In the genomic region with DNA sequence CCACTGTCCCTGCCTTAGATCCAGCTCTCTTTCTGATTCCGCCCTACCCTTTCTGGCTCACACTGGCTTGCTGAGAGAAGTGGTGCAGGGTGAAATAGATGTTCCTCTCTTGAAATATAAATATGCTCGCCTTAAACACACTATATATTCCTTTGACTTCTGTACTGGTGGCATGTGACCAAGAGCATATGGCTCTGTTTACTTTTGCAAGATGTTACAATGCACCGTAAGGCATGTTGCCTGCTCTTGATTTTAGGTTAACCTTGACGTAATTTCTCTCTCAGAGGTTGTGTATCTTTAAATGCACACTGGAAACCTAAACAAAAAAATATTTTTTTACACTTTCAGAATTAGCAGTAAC, we compare ENCODE assay signal across 8 cellular contexts. TPM values are rescaled to one million over a fixed set of nuclear protein-coding genes. Genes with fewer than 3 reads are reported as not detected.
DNase-seq lines count a peak whose midpoint lies in the region; ATAC-seq and TF ChIP-seq lines count a peak whose summit lies in the region.

No MANE protein-coding gene starts in this region.

- no peak for ATAC-seq in stimulated activated naive CD8-positive, alpha-beta T cell treated with anti-CD3 and anti-CD28 coated beads, Interleukin-15, Interleukin-2, amounts not matched to agents 100 U/mL and 50 U/mL, for 24 hours
- ATAC-seq in WTC11 = no peak

- CTCF ChIA-PET in WTC11 (lab: Charles Lee) = interaction anchor here (1.1 to 2.0 kb wide), 7 partner anchors 8 to 534 kb away, joined by 3 to 8 read pairs (median 5); a partner anchor contains a TSS

- peaks cover 7 to 22% of the 10 kb centered on the region in 2 donors for H3K4me1 ChIP-seq in thyroid gland

- peak overlapping the region in 1 of 3 donors; percentile 61 for H3K27ac ChIP-seq in thyroid gland

- peaks cover 73% of the 10 kb centered on the region for H3K4me1 Mint-ChIP-seq in stimulated activated naive CD8-positive, alpha-beta T cell treated with anti-CD3 and anti-CD28 coated beads, Interleukin-15, Interleukin-2, amounts not matched to agents 100 ng/mL and 50 ng/mL, for 24 hours (ENCODE audit: low read depth)
- H3K4me1 Mint-ChIP-seq in WTC11 (peaks cover 42% of the 10 kb centered on the region), immature natural killer cell (peaks cover 50 to 69% of the 10 kb centered on the region in 2 donors)

- peak overlapping the region; percentile 99 for H3K4me3 Mint-ChIP-seq in stimulated activated naive CD8-positive, alpha-beta T cell treated with anti-CD3 and anti-CD28 coated beads, Interleukin-15, Interleukin-2, amounts not matched to agents 100 ng/mL and 50 ng/mL, for 24 hours
- peak overlapping the region; percentile 92 for H3K4me3 Mint-ChIP-seq in WTC11
- peak overlapping the region; percentile 92 to 99 (median 98) for H3K4me3 Mint-ChIP-seq in immature natural killer cell

- TF ChIP-seq POLR2A in thyroid gland (IDR thresholded peaks at IDR 0.05) = no peak

- no peak for TF ChIP-seq CTCF in WTC11 (IDR thresholded peaks at IDR 0.05)
- no peak for TF ChIP-seq CTCF in thyroid gland (IDR thresholded peaks at IDR 0.05)

- H3K27me3 Mint-ChIP-seq in stimulated activated naive CD8-positive, alpha-beta T cell treated with anti-CD3 and anti-CD28 coated beads, Interleukin-15, Interleukin-2, amounts not matched to agents 100 ng/mL and 50 ng/mL, for 24 hours = peaks cover 39% of the 10 kb centered on the region
- H3K27me3 Mint-ChIP-seq in WTC11 (ENCODE audit: low read depth) = peaks cover 43% of the 10 kb centered on the region
- H3K27me3 Mint-ChIP-seq in immature natural killer cell (ENCODE audit: low read depth in 3 of 3) = peaks cover 30 to 43% (median 39%) of the 10 kb centered on the region in 3 donors

- no peak for DNase-seq in stimulated activated naive CD8-positive, alpha-beta T cell treated with anti-CD3 and anti-CD28 coated beads, Interleukin-15, Interleukin-2, amounts not matched to agents 100 U/mL and 50 U/mL, for 24 hours
- no peak for DNase-seq in WTC11 (ENCODE audit: low spot score)
- no peak for DNase-seq in immature natural killer cell
- DNase-seq in thyroid gland = no peak
- no peak for DNase-seq in NCI-H1048 (lab: John Stamatoyannopoulos, UW)
- no peak for DNase-seq in HUDEP-2 (lab: John Stamatoyannopoulos, UW; ENCODE audit: unreplicated experiment in 76 of 76)
- no peak for DNase-seq in NK-92 (lab: John Stamatoyannopoulos, UW; ENCODE audit: unreplicated experiment)

- H3K27ac Mint-ChIP-seq in stimulated activated naive CD8-positive, alpha-beta T cell treated with anti-CD3 and anti-CD28 coated beads, Interleukin-15, Interleukin-2, amounts not matched to agents 100 ng/mL and 50 ng/mL, for 24 hours = peak overlapping the region; percentile 87
- peak overlapping the region; percentile 62 for H3K27ac Mint-ChIP-seq in WTC11
- H3K27ac Mint-ChIP-seq in immature natural killer cell = peak overlapping the region; percentile 67 to 86 (median 78)

- H3K9me3 Mint-ChIP-seq in stimulated activated naive CD8-positive, alpha-beta T cell treated with anti-CD3 and anti-CD28 coated beads, Interleukin-15, Interleukin-2, amounts not matched to agents 100 ng/mL and 50 ng/mL, for 24 hours = peaks cover 8% of the 10 kb centered on the region
- H3K9me3 Mint-ChIP-seq in WTC11 (peaks cover 22% of the 10 kb centered on the region), immature natural killer cell (peaks cover 0 to 10% (median 6%) of the 10 kb centered on the region in 6 donors)

- intact Hi-C loops in thyroid gland (cut with DNase I) = no loop called here

- H3K4me3 ChIP-seq in thyroid gland (replicated peaks in 1 of 3) = peak overlapping the region in 2 of 3 donors; percentile 24 to 87

- WGBS in thyroid gland, 2 donors = 9 to 14% methylated on average over 4 of the region's 4 CpGs

- H3K36me3 Mint-ChIP-seq in stimulated activated naive CD8-positive, alpha-beta T cell treated with anti-CD3 and anti-CD28 coated beads, Interleukin-15, Interleukin-2, amounts not matched to agents 100 ng/mL and 50 ng/mL, for 24 hours (ENCODE audit: low read depth) = peaks cover 22% of the 10 kb centered on the region
- H3K36me3 Mint-ChIP-seq in WTC11 (peaks cover 15% of the 10 kb centered on the region), immature natural killer cell (peaks cover 8 to 12% (median 8%) of the 10 kb centered on the region in 3 donors)

- H3K36me3 ChIP-seq in thyroid gland = no peaks in the 10 kb centered on the region

- POLR2A ChIA-PET in WTC11 (lab: Charles Lee) = interaction anchor here (1.2 to 1.9 kb wide), 5 partner anchors 13 to 460 kb away, joined by 3 to 5 read pairs (median 4); a partner anchor contains a TSS

- peaks cover 26% of the 10 kb centered on the region for H3K27me3 ChIP-seq in thyroid gland

- H3K9me3 ChIP-seq in thyroid gland = no peaks in the 10 kb centered on the region

TF ChIP-seq in WTC11, 78 proteins besides CTCF, POLR2A, EP300 and RAD21 (continues in another document):
- TF ChIP-seq TP53 (CRISPR knock-in tag; IDR thresholded peaks at IDR 0.05) = no peak
- TF ChIP-seq MYBL2 (CRISPR knock-in tag; IDR thresholded peaks at IDR 0.05) = no peak
- no peak for TF ChIP-seq FOXP1 (CRISPR knock-in tag; IDR thresholded peaks at IDR 0.05; ENCODE audit: borderline replicate concordance)
- no peak for TF ChIP-seq JUN (CRISPR knock-in tag; IDR thresholded peaks at IDR 0.05)
- TF ChIP-seq, protein P1, sequence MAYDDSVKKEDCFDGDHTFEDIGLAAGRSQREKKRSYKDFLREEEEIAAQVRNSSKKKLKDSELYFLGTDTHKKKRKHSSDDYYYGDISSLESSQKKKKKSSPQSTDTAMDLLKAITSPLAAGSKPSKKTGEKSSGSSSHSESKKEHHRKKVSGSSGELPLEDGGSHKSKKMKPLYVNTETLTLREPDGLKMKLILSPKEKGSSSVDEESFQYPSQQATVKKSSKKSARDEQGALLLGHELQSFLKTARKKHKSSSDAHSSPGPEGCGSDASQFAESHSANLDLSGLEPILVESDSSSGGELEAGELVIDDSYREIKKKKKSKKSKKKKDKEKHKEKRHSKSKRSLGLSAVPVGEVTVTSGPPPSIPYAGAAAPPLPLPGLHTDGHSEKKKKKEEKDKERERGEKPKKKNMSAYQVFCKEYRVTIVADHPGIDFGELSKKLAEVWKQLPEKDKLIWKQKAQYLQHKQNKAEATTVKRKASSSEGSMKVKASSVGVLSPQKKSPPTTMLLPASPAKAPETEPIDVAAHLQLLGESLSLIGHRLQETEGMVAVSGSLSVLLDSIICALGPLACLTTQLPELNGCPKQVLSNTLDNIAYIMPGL (CRISPR knock-in tag; IDR thresholded peaks at IDR 0.05) = no peak
- TF ChIP-seq SOX15 (CRISPR knock-in tag; IDR thresholded peaks at IDR 0.05) = no peak
- TF ChIP-seq, protein P2, sequence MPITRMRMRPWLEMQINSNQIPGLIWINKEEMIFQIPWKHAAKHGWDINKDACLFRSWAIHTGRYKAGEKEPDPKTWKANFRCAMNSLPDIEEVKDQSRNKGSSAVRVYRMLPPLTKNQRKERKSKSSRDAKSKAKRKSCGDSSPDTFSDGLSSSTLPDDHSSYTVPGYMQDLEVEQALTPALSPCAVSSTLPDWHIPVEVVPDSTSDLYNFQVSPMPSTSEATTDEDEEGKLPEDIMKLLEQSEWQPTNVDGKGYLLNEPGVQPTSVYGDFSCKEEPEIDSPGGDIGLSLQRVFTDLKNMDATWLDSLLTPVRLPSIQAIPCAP (CRISPR knock-in tag; IDR thresholded peaks at IDR 0.05) = no peak
- no peak for TF ChIP-seq TCF7 (CRISPR knock-in tag; IDR thresholded peaks at IDR 0.05; ENCODE audit: low read depth)
- no peak for TF ChIP-seq HMGA2 (CRISPR knock-in tag; IDR thresholded peaks at IDR 0.05)
- TF ChIP-seq, protein P3, sequence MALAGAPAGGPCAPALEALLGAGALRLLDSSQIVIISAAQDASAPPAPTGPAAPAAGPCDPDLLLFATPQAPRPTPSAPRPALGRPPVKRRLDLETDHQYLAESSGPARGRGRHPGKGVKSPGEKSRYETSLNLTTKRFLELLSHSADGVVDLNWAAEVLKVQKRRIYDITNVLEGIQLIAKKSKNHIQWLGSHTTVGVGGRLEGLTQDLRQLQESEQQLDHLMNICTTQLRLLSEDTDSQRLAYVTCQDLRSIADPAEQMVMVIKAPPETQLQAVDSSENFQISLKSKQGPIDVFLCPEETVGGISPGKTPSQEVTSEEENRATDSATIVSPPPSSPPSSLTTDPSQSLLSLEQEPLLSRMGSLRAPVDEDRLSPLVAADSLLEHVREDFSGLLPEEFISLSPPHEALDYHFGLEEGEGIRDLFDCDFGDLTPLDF (CRISPR knock-in tag; IDR thresholded peaks at IDR 0.05) = no peak
- TF ChIP-seq, protein P4, sequence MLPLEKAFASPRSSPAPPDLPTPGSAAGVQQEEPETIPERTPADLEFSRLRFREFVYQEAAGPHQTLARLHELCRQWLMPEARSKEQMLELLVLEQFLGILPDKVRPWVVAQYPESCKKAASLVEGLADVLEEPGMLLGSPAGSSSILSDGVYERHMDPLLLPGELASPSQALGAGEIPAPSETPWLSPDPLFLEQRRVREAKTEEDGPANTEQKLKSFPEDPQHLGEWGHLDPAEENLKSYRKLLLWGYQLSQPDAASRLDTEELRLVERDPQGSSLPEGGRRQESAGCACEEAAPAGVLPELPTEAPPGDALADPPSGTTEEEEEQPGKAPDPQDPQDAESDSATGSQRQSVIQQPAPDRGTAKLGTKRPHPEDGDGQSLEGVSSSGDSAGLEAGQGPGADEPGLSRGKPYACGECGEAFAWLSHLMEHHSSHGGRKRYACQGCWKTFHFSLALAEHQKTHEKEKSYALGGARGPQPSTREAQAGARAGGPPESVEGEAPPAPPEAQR (CRISPR knock-in tag; IDR thresholded peaks at IDR 0.05) = no peak
- TF ChIP-seq, protein P5, sequence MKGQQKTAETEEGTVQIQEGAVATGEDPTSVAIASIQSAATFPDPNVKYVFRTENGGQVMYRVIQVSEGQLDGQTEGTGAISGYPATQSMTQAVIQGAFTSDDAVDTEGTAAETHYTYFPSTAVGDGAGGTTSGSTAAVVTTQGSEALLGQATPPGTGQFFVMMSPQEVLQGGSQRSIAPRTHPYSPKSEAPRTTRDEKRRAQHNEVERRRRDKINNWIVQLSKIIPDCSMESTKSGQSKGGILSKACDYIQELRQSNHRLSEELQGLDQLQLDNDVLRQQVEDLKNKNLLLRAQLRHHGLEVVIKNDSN (CRISPR knock-in tag; IDR thresholded peaks at IDR 0.05) = no peak; the same call in 1 of the 2 replicates

RNA-seq across cellular contexts. Expression of a gene that starts 0.7 kb away (rescaled TPM):
- total RNA-seq in WTC11 (2021) (21.3 to 27.7 TPM (median 26.6 TPM) in 3 replicates), thyroid gland (10 to 100 TPM; 51.7 to 65.4 (median 59.9) TPM)
- 10 to 100 TPM; 15.4 to 37.9 (median 37.1) TPM for polyA plus RNA-seq in immature natural killer cell

RNA-seq across cellular contexts. Expression of a gene that starts 4.4 kb away (rescaled TPM):
- total RNA-seq in WTC11 (2021) (0.21 to 0.57 TPM (median 0.32 TPM) in 3 replicates), thyroid gland (1 to 10 TPM in 1 of 4 donors, under 1 TPM in 3; 0.22 to 1.6 (median 0.58) TPM)
- not detected for polyA plus RNA-seq in immature natural killer cell
